In the genomic region with DNA sequence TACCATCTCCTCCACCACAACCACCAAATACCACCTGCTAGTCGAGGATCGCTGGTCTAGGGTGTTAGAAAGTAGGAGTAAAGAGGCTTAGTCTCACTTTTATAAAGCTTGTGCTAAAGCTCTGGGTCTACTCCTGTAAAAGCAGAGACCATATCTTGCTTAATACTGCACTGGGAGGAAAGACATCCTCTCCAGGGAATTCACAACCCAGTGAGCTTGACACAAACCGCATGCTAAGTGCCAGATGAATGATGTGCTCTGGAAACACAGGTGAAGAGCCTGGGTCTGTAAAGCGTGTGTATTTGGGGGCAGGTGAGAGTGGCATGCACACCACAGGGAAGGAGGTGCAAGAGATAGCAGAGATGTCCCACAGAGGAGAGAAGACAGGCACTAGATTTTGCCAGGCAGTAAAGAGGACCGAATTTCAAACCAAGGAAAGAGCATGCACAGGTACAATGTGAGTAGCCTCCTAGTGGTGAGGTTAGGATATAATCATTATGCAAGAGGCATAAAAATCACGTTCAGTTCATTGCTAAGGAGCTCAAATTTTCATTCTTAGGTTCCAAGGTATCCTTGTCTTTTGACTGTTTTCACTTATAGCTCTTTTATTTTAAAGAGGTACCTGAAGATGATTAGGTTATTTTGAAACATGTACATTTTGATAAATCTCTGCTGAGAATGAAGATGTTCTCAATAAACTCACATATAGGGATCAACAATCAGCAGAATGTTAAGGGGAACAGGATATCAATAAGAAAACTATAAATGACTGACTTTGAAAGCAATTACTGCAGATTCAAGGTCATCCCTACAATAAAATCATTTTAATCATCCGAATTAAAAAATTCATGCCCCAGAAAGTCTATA, we compare ENCODE assay signal across 8 cellular contexts. TPM values are rescaled to one million over a fixed set of nuclear protein-coding genes. Genes with fewer than 3 reads are reported as not detected.
DNase-seq lines count a peak whose midpoint lies in the region; ATAC-seq and TF ChIP-seq lines count a peak whose summit lies in the region.

No MANE protein-coding gene starts in this region.

- H4K20me1 ChIP-seq in OCI-LY7 (ENCODE audit: insufficient read depth, low read length): peaks cover 34% of the 10 kb centered on the region; the same call in 1 of the 2 replicates
- H4K20me1 ChIP-seq in osteoblast (ENCODE audit: insufficient read depth, low read length): peaks cover 4% of the 10 kb centered on the region

- TF ChIP-seq CTCF in OCI-LY7 (conservative IDR thresholded peaks at IDR 0.05; ENCODE audit: low read length) (peak; percentile 84), endothelial cell (IDR thresholded peaks at IDR 0.05; ENCODE audit: unreplicated experiment) (peak; percentile 85), osteoblast (IDR thresholded peaks at IDR 0.05; ENCODE audit: extremely low read depth, low read depth, low read length) (peak; percentile 64)

- H3K27me3 Mint-ChIP-seq in endothelial cell (ENCODE audit: unreplicated experiment): no peaks in the 10 kb centered on the region

- H3K36me3 ChIP-seq in OCI-LY7 (ENCODE audit: insufficient read depth, low read length) (peaks cover 64% of the 10 kb centered on the region), osteoblast (ENCODE audit: insufficient read depth, low read length) (no peaks in the 10 kb centered on the region)

- peak overlapping the region; percentile 39 for H3K27ac ChIP-seq in OCI-LY7 (ENCODE audit: low read depth, low read length, poor library complexity, severe bottlenecking)
- H3K27ac ChIP-seq in osteoblast (ENCODE audit: low read depth, low read length): no peak overlapping the region

- peak overlapping the region; percentile 75 for H3K4me2 ChIP-seq in OCI-LY7 (ENCODE audit: low read length)
- no peak overlapping the region for H3K4me2 ChIP-seq in osteoblast (ENCODE audit: insufficient read depth, low read length)

- no peaks in the 10 kb centered on the region for H3K9me2 ChIP-seq in OCI-LY7 (ENCODE audit: insufficient read depth, low read length)

- H3K4me1 ChIP-seq in OCI-LY7 (ENCODE audit: insufficient read depth, low read length, poor library complexity, severe bottlenecking): peaks cover 21% of the 10 kb centered on the region
- peaks cover 3% of the 10 kb centered on the region for H3K4me1 ChIP-seq in osteoblast (ENCODE audit: insufficient read depth, low read length)

- no peak overlapping the region for H3K4me3 Mint-ChIP-seq in endothelial cell (ENCODE audit: unreplicated experiment)

- H3K9me3 ChIP-seq in OCI-LY7 (ENCODE audit: low read length) (no peaks in the 10 kb centered on the region), osteoblast (ENCODE audit: low read depth, low read length) (no peaks in the 10 kb centered on the region)

- H3K79me2 ChIP-seq in OCI-LY7 (ENCODE audit: insufficient read depth, low read depth, low read length) (peaks cover 10% of the 10 kb centered on the region; the same call in 1 of the 2 replicates), osteoblast (ENCODE audit: insufficient read depth, low read length) (peaks cover 3% of the 10 kb centered on the region)

- H3K9me3 Mint-ChIP-seq in endothelial cell (ENCODE audit: unreplicated experiment): no peaks in the 10 kb centered on the region

- H3K36me3 Mint-ChIP-seq in endothelial cell (ENCODE audit: low read depth, unreplicated experiment): no peaks in the 10 kb centered on the region

- CTCF ChIA-PET in OCI-LY7 (lab: Charles Lee; ENCODE audit: unreplicated experiment): interaction anchor here (0.6 to 1.4 kb wide), 6 partner anchors 8 to 175 kb away, joined by 3 to 9 read pairs (median 4); no protein-coding TSS in a partner anchor

- no peaks in the 10 kb centered on the region for H3K27me3 ChIP-seq in osteoblast (ENCODE audit: insufficient read depth, low read length)

- H3K4me1 Mint-ChIP-seq in endothelial cell (ENCODE audit: unreplicated experiment): peaks cover 5% of the 10 kb centered on the region

- no peak overlapping the region for H3K27ac Mint-ChIP-seq in endothelial cell (ENCODE audit: unreplicated experiment)

- ATAC-seq in GM19438 (IDR thresholded peaks at IDR 0.05; ENCODE audit: low read depth, unreplicated experiment) (peak; percentile 77), HG03342 (IDR thresholded peaks at IDR 0.05; ENCODE audit: unreplicated experiment) (peak; percentile 83)

- no TSS peak for BruUV-seq in OCI-LY7 (replicated peaks; lab: Mats Ljungman, UMichigan)

- H3K4me3 ChIP-seq in OCI-LY7 (ENCODE audit: low read depth, low read length, poor library complexity, severe bottlenecking) (peak overlapping the region; percentile 18), osteoblast (ENCODE audit: insufficient read depth, low read length) (no peak overlapping the region)

- no peak overlapping the region for H2AFZ ChIP-seq in OCI-LY7 (ENCODE audit: low read length)
- H2AFZ ChIP-seq in osteoblast (ENCODE audit: low read length): no peak overlapping the region

- intact Hi-C loops in OCI-LY7 (cut with micrococcal nuclease; ENCODE audit: unreplicated experiment): loop anchor here (2.0 kb wide), 3 partner anchors 17 to 179 kb away; no protein-coding TSS in a partner anchor

- POLR2A ChIA-PET in OCI-LY7 (lab: Charles Lee): interaction anchor here (0.7 to 1.5 kb wide), 9 partner anchors 12 to 259 kb away, joined by 3 to 8 read pairs (median 3); no protein-coding TSS in a partner anchor

- DNase-seq in EL: peak; percentile 4
- peak; percentile 86 for DNase-seq in OCI-LY7 (ENCODE audit: low spot score)
- no peak for DNase-seq in endothelial cell (ENCODE audit: low spot score)
- DNase-seq in osteoblast (ENCODE audit: insufficient read length, low spot score, missing footprints): peak; percentile 62
- DNase-seq in AG08396 (ENCODE audit: low spot score): no peak
- DNase-seq in pons (ENCODE audit: low spot score): no peak

RNA-seq across cellular contexts. Expression of a gene that starts 20.7 kb away (rescaled TPM):
- total RNA-seq in OCI-LY7 (2014; rRNA removed; shearing (Covaris generic)): 23.2 and 34.3 TPM in 2 replicates
- total RNA-seq in OCI-LY7 (2022) (66.6 and 94.1 TPM in 2 replicates), endothelial cell (ENCODE audit: unreplicated experiment) (18.4 TPM), osteoblast (18.0 and 19.5 TPM in 2 replicates)

Comparison
In these comparisons a context has a peak if more than half of its experiments do, and no peak if none do; other contexts are left out.
1. DNase-seq: peak in EL (single experiment), OCI-LY7 (single experiment) and osteoblast (single experiment); none in endothelial cell (single experiment), AG08396 (single experiment) and pons (single experiment).
2. Peak in every context shown above with its lines, with median percentiles within 50 percentile points of each other: CTCF ChIP-seq.